ENCODE assay signal across 10 cellular contexts in genomic region chr17:63419949-63420867, GRCh38. TPM values are rescaled to one million over a fixed set of nuclear protein-coding genes. Genes with fewer than 3 reads are reported as not detected.
DNase-seq lines count a peak whose midpoint lies in the region; ATAC-seq, FAIRE-seq and TF ChIP-seq lines count a peak whose summit lies in the region.
"Had no signal": no experiment of that assay in that cellular context is flagged by ENCODE, and none has a peak within 500 bp of the region (broad histone marks: within the 10 kb centered on the region; RNA-seq: fewer than 3 reads in every experiment).

No MANE protein-coding gene starts in this region.

- no peak for ATAC-seq in Right ventricle myocardium superior (ENCODE audit: poor library complexity)
- ATAC-seq in upper lobe of left lung (ENCODE audit: low FRiP score in 2 of 2), result no peak

- H3K4me1 Mint-ChIP-seq in activated CD4-positive, alpha-beta T cell treated with anti-CD3 and anti-CD28 coated beads, Interleukin-2, amount 10 ng/mL, durations not matched to agents 24 days and 14 days, result peaks cover 16% of the 10 kb centered on the region

- H3K36me3 ChIP-seq in cardiac muscle cell, result peaks cover 62% of the 10 kb centered on the region
- H3K36me3 ChIP-seq in small intestine (ENCODE audit: control insufficient read depth in 2 of 2, insufficient read depth in 2 of 2, low read length in 2 of 2), result no peaks in the 10 kb centered on the region
- H3K36me3 ChIP-seq in upper lobe of left lung, result peaks cover 7 to 41% (median 21%) of the 10 kb centered on the region in 4 donors

- H3K27me3 ChIP-seq in cardiac muscle cell (no peaks in the 10 kb centered on the region), small intestine (ENCODE audit: control insufficient read depth in 2 of 2, insufficient read depth in 2 of 2, low read length in 2 of 2) (no peaks in the 10 kb centered on the region), upper lobe of left lung (no peaks in the 10 kb centered on the region), dorsolateral prefrontal cortex (no peaks in the 10 kb centered on the region)

- TF ChIP-seq EP300 in upper lobe of left lung (IDR thresholded peaks at IDR 0.05), result peak in 1 of 4 donors; percentile 18

- intact Hi-C loops in Right ventricle myocardium superior (cut with DNase I) (no loop called here), dorsolateral prefrontal cortex (cut with DNase I) (loop anchor here in 1 of 2 donors (10.0 kb wide), 1 partner anchor 415 kb away; no protein-coding TSS in a partner anchor)
- intact Hi-C loops in activated CD4-positive, alpha-beta T cell treated with anti-CD3 and anti-CD28 coated beads, Interleukin-2, amount 10 ng/mL, durations not matched to agents 24 days and 14 days (cut with micrococcal nuclease), result no loop called here

- H3K9me3 Mint-ChIP-seq in activated CD4-positive, alpha-beta T cell treated with anti-CD3 and anti-CD28 coated beads, Interleukin-2, amount 10 ng/mL, durations not matched to agents 24 days and 14 days, result no peaks in the 10 kb centered on the region

- H3K4me3 Mint-ChIP-seq in activated CD4-positive, alpha-beta T cell treated with anti-CD3 and anti-CD28 coated beads, Interleukin-2, amount 10 ng/mL, durations not matched to agents 24 days and 14 days, result peak overlapping the region; percentile 38

- TF ChIP-seq CTCF in cardiac muscle cell (IDR thresholded peaks at IDR 0.05; ENCODE audit: low read depth, low read length) (no peak), upper lobe of left lung (IDR thresholded peaks at IDR 0.05) (no peak), dorsolateral prefrontal cortex (IDR thresholded peaks at IDR 0.05 in 54 of 56, conservative IDR thresholded peaks at IDR 0.05 in 2 of 56; ENCODE audit: low read depth in 1 of 56, partially characterized antibody in 56 of 56) (no peak)

- 72 to 89% (median 78%) methylated on average over 23 of the region's 23 CpGs for WGBS in small intestine, 3 donors
- WGBS in upper lobe of left lung, 2 donors, result 59 to 79% methylated on average over 16 to 21 of the region's 23 CpGs

- TF ChIP-seq POLR2A in upper lobe of left lung (IDR thresholded peaks at IDR 0.05), result no peak

- peak overlapping the region; percentile 74 for H3K27ac Mint-ChIP-seq in activated CD4-positive, alpha-beta T cell treated with anti-CD3 and anti-CD28 coated beads, Interleukin-2, amount 10 ng/mL, durations not matched to agents 24 days and 14 days

- peaks cover 8% of the 10 kb centered on the region for H3K27me3 Mint-ChIP-seq in activated CD4-positive, alpha-beta T cell treated with anti-CD3 and anti-CD28 coated beads, Interleukin-2, amount 10 ng/mL, durations not matched to agents 24 days and 14 days

- FAIRE-seq in small intestine (lab: Jason Lieb, UNC), result no peak
- FAIRE-seq: endometrium had no signal

- H3K9me3 ChIP-seq in cardiac muscle cell (ENCODE audit: low read depth) (no peaks in the 10 kb centered on the region), small intestine (ENCODE audit: control insufficient read depth, low read depth) (no peaks in the 10 kb centered on the region), upper lobe of left lung (no peaks in the 10 kb centered on the region)

- H3K27ac ChIP-seq in cardiac muscle cell, result peak overlapping the region; percentile 57
- peak overlapping the region in 1 of 2 donors; percentile 55 for H3K27ac ChIP-seq in small intestine (ENCODE audit: low read depth in 1 of 2, low read length in 1 of 2)
- H3K27ac ChIP-seq in upper lobe of left lung, result peak overlapping the region in 1 of 4 donors; percentile 38
- H3K27ac ChIP-seq in dorsolateral prefrontal cortex, result peak overlapping the region in 1 of 59 donors; percentile 19

- DNase-seq in cardiac muscle cell (ENCODE audit: low read depth in 1 of 2, low spot score in 1 of 2) (peak in 1 of 2 donors; percentile 38), Right ventricle myocardium superior (no peak), dermis blood vessel endothelial cell (peak; percentile 94), small intestine (peak; percentile 20), NCI-H2081 (lab: John Stamatoyannopoulos, UW) (no peak), upper lobe of left lung (no peak), dorsolateral prefrontal cortex (no peak)
- peak; percentile 88 for DNase-seq in activated CD4-positive, alpha-beta T cell treated with anti-CD3 and anti-CD28 coated beads, Interleukin-2, amount 10 ng/mL, durations not matched to agents 24 days and 14 days
- DNase-seq: NCI-H2081 treated with DMSO at 0.1 percent for 48 hours had no signal

- H3K36me3 Mint-ChIP-seq in activated CD4-positive, alpha-beta T cell treated with anti-CD3 and anti-CD28 coated beads, Interleukin-2, amount 10 ng/mL, durations not matched to agents 24 days and 14 days (ENCODE audit: low read depth), result no peaks in the 10 kb centered on the region

- H3K4me1 ChIP-seq in cardiac muscle cell (ENCODE audit: low read depth) (no peaks in the 10 kb centered on the region), small intestine (ENCODE audit: control insufficient read depth in 2 of 2, insufficient read depth in 1 of 2, low read depth in 1 of 2, low read length in 1 of 2) (no peaks in the 10 kb centered on the region), upper lobe of left lung (peaks cover 0 to 7% (median 1%) of the 10 kb centered on the region in 4 donors)

- H3K4me3 ChIP-seq in cardiac muscle cell (no peak overlapping the region), small intestine (ENCODE audit: low read depth in 1 of 2, low read length in 2 of 2) (no peak overlapping the region), upper lobe of left lung (no peak overlapping the region), dorsolateral prefrontal cortex (no peak overlapping the region)

RNA-seq across cellular contexts. Expression of gene CYB561, which starts 25.9 kb away (rescaled TPM):
- total RNA-seq in cardiac muscle cell (7.4 and 11.3 TPM in 2 replicates), Right ventricle myocardium superior (18.9 TPM), dermis blood vessel endothelial cell (33.4 and 35.9 TPM in 2 replicates), upper lobe of left lung (100 to 1,000 TPM in 1 of 6 donors, 10 to 100 TPM in 5; 53.7 to 124 (median 64.4) TPM), dorsolateral prefrontal cortex (10 to 100 TPM; 11.4 to 81.5 (median 46.1) TPM)
- polyA plus RNA-seq in cardiac muscle cell (7.4 and 21.5 TPM in 2 replicates), small intestine (10 to 100 TPM; 18.4 to 60.2 (median 31.8) TPM)
- 1.7 and 2.0 TPM in 2 replicates for total RNA-seq in activated CD4-positive, alpha-beta T cell treated with anti-CD3 and anti-CD28 coated beads, Interleukin-2, amount 10 ng/mL, durations not matched to agents 24 days and 14 days

RNA-seq across cellular contexts. Expression of gene ACE, which starts 56.7 kb away (rescaled TPM):
- total RNA-seq in cardiac muscle cell, result 2.1 and 3.2 TPM in 2 replicates
- polyA plus RNA-seq in cardiac muscle cell, result 1.8 and 2.5 TPM in 2 replicates
- total RNA-seq in Right ventricle myocardium superior, result 5.4 TPM
- 0.26 TPM in 1 of 2 replicates, not detected in the other for total RNA-seq in activated CD4-positive, alpha-beta T cell treated with anti-CD3 and anti-CD28 coated beads, Interleukin-2, amount 10 ng/mL, durations not matched to agents 24 days and 14 days
- 155 and 366 TPM in 2 replicates for total RNA-seq in dermis blood vessel endothelial cell
- polyA plus RNA-seq in small intestine, result 100 to 1,000 TPM in 2 of 3 donors, 10 to 100 TPM in 1; 49.6 to 216 (median 128) TPM
- total RNA-seq in upper lobe of left lung, result 10 to 100 TPM; 21.1 to 90.6 (median 65.1) TPM
- 10 to 100 TPM in 92 of 120 experiments, 1 to 10 TPM in 28; 4.2 to 23.0 (median 12.1) TPM for total RNA-seq in dorsolateral prefrontal cortex

Comparison
In these comparisons a context has a peak if more than half of its experiments do, and no peak if none do; other contexts are left out.
1. DNase-seq: peak in activated CD4-positive, alpha-beta T cell treated with anti-CD3 and anti-CD28 coated beads, Interleukin-2, amount 10 ng/mL, durations not matched to agents 24 days and 14 days (single experiment), dermis blood vessel endothelial cell (single experiment) and small intestine (single experiment); none in Right ventricle myocardium superior (single experiment), NCI-H2081 (0 of 2), upper lobe of left lung (0 of 2) and dorsolateral prefrontal cortex (0 of 10).